In genomic region chr1:50976890-50977574, GRCh38 we compare ENCODE assay signal across 8 cellular contexts. TPM values are rescaled to one million over a fixed set of nuclear protein-coding genes. Genes with fewer than 3 reads are reported as not detected.
DNase-seq lines count a peak whose midpoint lies in the region; ATAC-seq and TF ChIP-seq lines count a peak whose summit lies in the region.

No MANE protein-coding gene starts in this region.

- no peaks in the 10 kb centered on the region for H3K27me3 Mint-ChIP-seq in MCF 10A (ENCODE audit: insufficient read depth, unreplicated experiment)
- H3K27me3 Mint-ChIP-seq in stimulated activated naive B cell treated with anti-CD40 and anti-IgM and Interleukin-4, amounts not matched to agents 10 μg/mL and 1 μg/mL and 100 μg/mL, for 72 hours, result peaks cover 28 to 37% of the 10 kb centered on the region in 2 donors

- ATAC-seq in GM21423 (IDR thresholded peaks at IDR 0.05; ENCODE audit: unreplicated experiment), result peak; percentile 59
- ATAC-seq in stimulated activated naive B cell treated with anti-CD40 and anti-IgM and Interleukin-4, amounts not matched to agents 10 μg/mL and 1 μg/mL and 100 μg/mL, for 72 hours (replicated peaks), result peak; percentile 80 to 87

- POLR2A ChIA-PET in RWPE1 (lab: Yijun Ruan, JAX; ENCODE audit: low non-redundant PET), result no interaction called here
- POLR2A ChIA-PET in MCF 10A (lab: Yijun Ruan, JAX), result interaction anchor here (1.0 to 7.2 kb wide), 5 partner anchors 8 to 258 kb away, joined by 3 to 115 read pairs (median 6); partner anchors contain the start of genes CDKN2C and FAF1

- CTCF ChIA-PET in RWPE1 (lab: Yijun Ruan, JAX), result interaction anchor here (0.7 to 1.5 kb wide), 2 partner anchors 48 to 110 kb away, joined by 3 to 4 read pairs; no protein-coding TSS in a partner anchor
- CTCF ChIA-PET in MCF 10A (lab: Yijun Ruan, JAX), result interaction anchor here (0.6 to 2.9 kb wide), 4 partner anchors 9 to 214 kb away, joined by 4 to 14 read pairs (median 12); partner anchors contain the start of gene FAF1

- H3K27ac Mint-ChIP-seq in MCF 10A (ENCODE audit: low read depth, unreplicated experiment), result peak overlapping the region; percentile 71
- peak overlapping the region; percentile 10 for H3K27ac Mint-ChIP-seq in stimulated activated naive B cell treated with anti-CD40 and anti-IgM and Interleukin-4, amounts not matched to agents 10 μg/mL and 1 μg/mL and 100 μg/mL, for 72 hours

- H3K4me3 Mint-ChIP-seq in MCF 10A (ENCODE audit: unreplicated experiment), result peak overlapping the region; percentile 75
- peak overlapping the region; percentile 84 to 88 for H3K4me3 Mint-ChIP-seq in stimulated activated naive B cell treated with anti-CD40 and anti-IgM and Interleukin-4, amounts not matched to agents 10 μg/mL and 1 μg/mL and 100 μg/mL, for 72 hours

- no peaks in the 10 kb centered on the region for H3K9me3 Mint-ChIP-seq in MCF 10A (ENCODE audit: unreplicated experiment)
- no peaks in the 10 kb centered on the region for H3K9me3 Mint-ChIP-seq in stimulated activated naive B cell treated with anti-CD40 and anti-IgM and Interleukin-4, amounts not matched to agents 10 μg/mL and 1 μg/mL and 100 μg/mL, for 72 hours

- peaks cover 7% of the 10 kb centered on the region for H3K36me3 Mint-ChIP-seq in MCF 10A (ENCODE audit: insufficient read depth, unreplicated experiment)
- no peaks in the 10 kb centered on the region for H3K36me3 Mint-ChIP-seq in stimulated activated naive B cell treated with anti-CD40 and anti-IgM and Interleukin-4, amounts not matched to agents 10 μg/mL and 1 μg/mL and 100 μg/mL, for 72 hours

- TF ChIP-seq CTCF in RWPE1 (conservative IDR thresholded peaks at IDR 0.05; ENCODE audit: low read depth) (no peak), MCF 10A (IDR thresholded peaks at IDR 0.05; ENCODE audit: unreplicated experiment) (no peak)

- in situ Hi-C loops in G401 (cut with HindIII; ENCODE audit: low sequenced_read_pairs), result no loop called here

- intact Hi-C loops in MCF 10A (cut with micrococcal nuclease), result no loop called here

- BruUV-seq in MCF 10A (replicated peaks; lab: Mats Ljungman, UMichigan), result no TSS peak

- H3K27ac ChIP-seq in RWPE1, result peak overlapping the region; percentile 95

- H3K4me1 Mint-ChIP-seq in MCF 10A (ENCODE audit: insufficient read depth, unreplicated experiment), result peaks cover 12% of the 10 kb centered on the region
- peaks cover 18 to 22% of the 10 kb centered on the region in 2 donors for H3K4me1 Mint-ChIP-seq in stimulated activated naive B cell treated with anti-CD40 and anti-IgM and Interleukin-4, amounts not matched to agents 10 μg/mL and 1 μg/mL and 100 μg/mL, for 72 hours

- DNase-seq in G401 (ENCODE audit: low spot score), result peak; percentile 59
- peak; percentile 80 for DNase-seq in HT1080 (ENCODE audit: low read depth)
- DNase-seq in RWPE1 (ENCODE audit: low spot score), result peak; percentile 18
- DNase-seq in MCF 10A (ENCODE audit: unreplicated experiment), result peak; percentile 48
- DNase-seq in iris pigment epithelial cell (ENCODE audit: low read depth), result peak; percentile 24
- DNase-seq in stimulated activated naive B cell treated with anti-CD40 and anti-IgM and Interleukin-4, amounts not matched to agents 10 μg/mL and 1 μg/mL and 100 μg/mL, for 72 hours, result peak; percentile 37
- DNase-seq in ureter (ENCODE audit: low spot score), result no peak

RNA-seq across cellular contexts. Expression of gene CDKN2C, which starts 7.0 kb away (rescaled TPM):
- 98.3 and 104 TPM in 2 replicates for total RNA-seq in G401 (2014; rRNA removed; shearing (Covaris generic))
- 42.9 and 50.4 TPM in 2 replicates for total RNA-seq in HT1080 (2014; rRNA removed; shearing (Covaris generic))
- polyA plus RNA-seq in HT1080 (2015; cell fraction: cytosol; rRNA removed), result 30.2 and 33.6 TPM in 2 replicates
- polyA plus RNA-seq in HT1080 (2015; cell fraction: nucleus; rRNA removed), result 19.9 and 20.3 TPM in 2 replicates
- total RNA-seq in MCF 10A (2022) (2.7 and 2.8 TPM in 2 replicates), ureter (11.0 TPM)

RNA-seq across cellular contexts. Expression of gene FAF1, which starts 17.0 kb away (rescaled TPM):
- total RNA-seq in G401 (2014; rRNA removed; shearing (Covaris generic)), result 38.0 and 114 TPM in 2 replicates
- 60.4 and 61.0 TPM in 2 replicates for total RNA-seq in HT1080 (2014; rRNA removed; shearing (Covaris generic))
- 71.5 and 106 TPM in 2 replicates for polyA plus RNA-seq in HT1080 (2015; cell fraction: cytosol; rRNA removed)
- 60.0 and 69.7 TPM in 2 replicates for polyA plus RNA-seq in HT1080 (2015; cell fraction: nucleus; rRNA removed)
- total RNA-seq in MCF 10A (2022), result 74.4 and 93.2 TPM in 2 replicates
- 80.6 TPM for total RNA-seq in ureter
